ENCODE assay signal across 19 cellular contexts in the genomic region with DNA sequence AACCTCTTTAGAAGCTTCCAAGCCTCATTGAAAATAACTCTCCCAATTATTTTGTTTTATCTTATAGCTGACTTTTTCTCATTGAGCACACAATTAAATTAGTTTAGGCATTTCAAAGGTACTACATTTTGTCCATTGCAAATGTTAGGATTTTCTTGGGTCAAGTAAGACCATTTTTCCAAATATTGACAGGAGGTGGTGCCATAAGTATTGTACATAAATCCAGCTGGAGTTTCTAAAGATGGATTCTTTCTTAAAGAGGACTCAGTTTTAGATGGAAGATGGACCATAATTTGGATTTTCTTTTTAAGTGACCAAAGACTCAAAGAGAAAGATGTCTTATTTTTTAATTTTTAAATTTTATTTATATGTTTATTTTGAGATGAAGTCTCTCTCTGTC. TPM values are rescaled to one million over a fixed set of nuclear protein-coding genes. Genes with fewer than 3 reads are reported as not detected.
"Had no signal": no experiment of that assay in that cellular context is flagged by ENCODE, and none has a peak within 500 bp of the region (broad histone marks: within the 10 kb centered on the region; RNA-seq: fewer than 3 reads in every experiment).

No MANE protein-coding gene starts in this region.

- DNase-seq: activated CD4-positive, CD25-positive, alpha-beta regulatory T cell treated with anti-CD3 and anti-CD28 coated beads, Interleukin-2, amount 50 U/mL, for 72 hours; activated naive CD8-positive, alpha-beta T cell treated with anti-CD3 and anti-CD28 coated beads, Interleukin-2, amount 10 ng/mL, durations not matched to agents 7 days and 5 days; anterior cingulate cortex; brain microvascular endothelial cell; cerebellar nuclear complex; kidney; left lung; naive thymus-derived CD8-positive, alpha-beta T cell; retina; T-helper 9 cell; thyroid gland; uterus had no signal

- H3K9me3 ChIP-seq: left lung, thyroid gland, uterus had no signal

- ATAC-seq: left lung; naive thymus-derived CD8-positive, alpha-beta T cell; stimulated activated effector memory CD8-positive, alpha-beta T cell treated with anti-CD3 and anti-CD28 coated beads, Interleukin-12 subunit alpha, Interleukin-12 subunit beta, amount 100 ng/mL, for 72 hours had no signal

- H3K27ac ChIP-seq: brain microvascular endothelial cell, left lung, parathyroid adenoma, thyroid gland, uterus had no signal

- H3K4me3 ChIP-seq: left lung, thyroid gland, uterus had no signal

- H3K36me3 ChIP-seq: brain microvascular endothelial cell, left lung, thyroid gland, uterus had no signal

- H3K4me1 ChIP-seq: left lung, parathyroid adenoma, thyroid gland, uterus had no signal

- H3K27me3 ChIP-seq: brain microvascular endothelial cell, left lung, thyroid gland, uterus had no signal

RNA-seq across cellular contexts. Expression of gene OPN4, which starts 12.3 kb away (rescaled TPM):
- total RNA-seq: activated CD8-positive, alpha-beta memory T cell treated with anti-CD3 and anti-CD28 coated beads for 36 hours; activated naive CD8-positive, alpha-beta T cell treated with anti-CD3 and anti-CD28 coated beads, Interleukin-2, amount 10 ng/mL, durations not matched to agents 7 days and 5 days; activated T-helper 1 cell treated with anti-CD3 and anti-CD28 coated beads, Interleukin-12 subunit alpha, Interleukin-12 subunit beta, Interleukin-2, Interleukin-4 antibody, amounts not matched to agents 30 ng/mL and 10 ng/mL and 1 ng/mL, durations not matched to agents 14 hours and 24 hours and 36 hours; epithelial cell of proximal tubule; kidney; left lung; mammary epithelial cell; mucosa of gallbladder; naive thymus-derived CD8-positive, alpha-beta T cell; uterus had no signal
- polyA plus RNA-seq: mammary epithelial cell; naive thymus-derived CD8-positive, alpha-beta T cell had no signal

RNA-seq across cellular contexts. Expression of gene LDB3, which starts 26.3 kb away (rescaled TPM):
- total RNA-seq: activated naive CD8-positive, alpha-beta T cell treated with anti-CD3 and anti-CD28 coated beads, Interleukin-2, amount 10 ng/mL, durations not matched to agents 7 days and 5 days; epithelial cell of proximal tubule; mammary epithelial cell had no signal
- polyA plus RNA-seq: mammary epithelial cell; naive thymus-derived CD8-positive, alpha-beta T cell had no signal
